15 cellular contexts compared by ENCODE assay signal in the genomic region with DNA sequence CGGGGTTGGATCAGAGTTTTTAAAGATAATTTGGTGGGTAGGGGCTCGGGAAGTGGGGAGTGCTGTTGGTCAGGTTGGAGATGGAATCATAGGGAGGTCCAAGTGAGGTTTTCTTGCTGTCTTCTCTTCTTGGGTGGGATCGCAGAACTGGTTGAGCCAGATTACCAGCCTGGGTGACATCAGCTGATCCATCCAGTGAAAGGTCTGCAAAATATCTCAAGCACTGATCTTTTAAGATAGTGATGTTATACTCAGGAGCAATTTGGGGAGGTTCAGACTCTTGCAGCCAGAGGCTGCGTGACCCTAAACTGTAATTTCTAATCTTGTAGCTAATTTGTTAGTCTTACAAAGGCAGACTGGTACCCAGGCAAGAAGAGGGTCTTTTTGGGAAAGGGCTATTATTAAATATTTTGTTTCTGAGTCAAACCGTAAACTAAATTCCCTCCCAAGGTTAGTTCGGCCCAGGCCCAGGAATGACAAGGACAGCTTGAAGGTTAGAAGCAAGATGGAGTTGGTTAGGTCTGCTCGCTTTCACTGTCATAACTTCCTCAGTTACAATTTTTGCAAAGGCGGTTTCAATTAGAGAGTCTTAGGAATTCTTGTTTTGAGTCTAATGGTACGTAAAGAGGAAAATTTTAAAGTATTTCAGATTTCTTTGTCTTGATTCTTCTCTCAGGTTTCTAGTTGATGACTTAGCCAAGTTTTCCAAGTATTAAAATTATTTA.
"Had no signal": no experiment of that assay in that cellular context is flagged by ENCODE, and none has a peak within 500 bp of the region (broad histone marks: within the 10 kb centered on the region; RNA-seq: fewer than 3 reads in every experiment).

No MANE protein-coding gene starts in this region.

- H3K27ac Mint-ChIP-seq: activated B cell treated with CpG ODN at 0.5 μM for 24 hours; neural progenitor cell; T-helper 1 cell treated with Interleukin-12 subunit alpha and Interleukin-12 subunit beta and Interleukin-4 antibody, amounts not matched to agents 30 μg/mL and 1 μg/mL, for 36 hours had no signal

- H3K27ac ChIP-seq: colonic mucosa, epithelial cell of prostate, neural progenitor cell, pancreas, thyroid gland had no signal

- DNase-seq: activated B cell treated with CpG ODN at 0.5 μM for 24 hours; activated CD4-positive, alpha-beta T cell treated with anti-CD3 and anti-CD28 coated beads, Interleukin-2, amount 50 U/mL, for 1 hour; activated gamma-delta T cell; activated T-cell treated with anti-CD3 and anti-CD28 coated beads, Interleukin-2, amount 50 U/mL, for 4 hours; colonic mucosa; effector CD4-positive, alpha-beta T cell; pancreas; retina; stimulated activated CD4-positive, alpha-beta T cell treated with anti-CD3 and anti-CD28 coated beads, Interleukin-4, amount 100 ng/mL, for 4 hours; thyroid gland had no signal

- H3K36me3 ChIP-seq: colonic mucosa, thyroid gland had no signal

- H3K4me3 Mint-ChIP-seq: activated B cell treated with CpG ODN at 0.5 μM for 24 hours; activated T-cell treated with anti-CD3 and anti-CD28 coated beads, Interleukin-2, amount 50 U/mL, for 4 hours; neural progenitor cell; T-helper 1 cell treated with Interleukin-12 subunit alpha and Interleukin-12 subunit beta and Interleukin-4 antibody, amounts not matched to agents 30 μg/mL and 1 μg/mL, for 36 hours had no signal

- ATAC-seq: activated T-cell treated with anti-CD3 and anti-CD28 coated beads, Interleukin-2, amount 50 U/mL, for 4 hours; pancreas; SK-N-SH treated with all-trans-retinoic acid at 6 μM for 48 hours had no signal

- H3K4me1 ChIP-seq: colonic mucosa, neural progenitor cell had no signal

- H3K9me3 Mint-ChIP-seq: activated B cell treated with CpG ODN at 0.5 μM for 24 hours; activated T-cell treated with anti-CD3 and anti-CD28 coated beads, Interleukin-2, amount 50 U/mL, for 4 hours; neural progenitor cell; T-helper 1 cell treated with Interleukin-12 subunit alpha and Interleukin-12 subunit beta and Interleukin-4 antibody, amounts not matched to agents 30 μg/mL and 1 μg/mL, for 36 hours had no signal

- H3K27me3 ChIP-seq: cardiac muscle cell, colonic mucosa, neural progenitor cell, pancreas, thyroid gland had no signal

- H3K4me2 ChIP-seq: neural progenitor cell had no signal

- H3K27me3 Mint-ChIP-seq: activated B cell treated with CpG ODN at 0.5 μM for 24 hours had no signal

- H3K9me3 ChIP-seq: colonic mucosa, pancreas, thyroid gland had no signal

- H3K9ac ChIP-seq: neural progenitor cell had no signal

- H3K4me3 ChIP-seq: cardiac muscle cell, colonic mucosa, neural progenitor cell, pancreas, thyroid gland had no signal

- H2AFZ ChIP-seq: neural progenitor cell had no signal
